In genomic region chr16:2429771-2430663, GRCh38 we compare ENCODE assay signal across 8 cellular contexts. TPM values are rescaled to one million over a fixed set of nuclear protein-coding genes. Genes with fewer than 3 reads are reported as not detected.
DNase-seq lines count a peak whose midpoint lies in the region; ATAC-seq, FAIRE-seq and TF ChIP-seq lines count a peak whose summit lies in the region.

No MANE protein-coding gene starts in this region.

- peak; percentile 89 for FAIRE-seq in keratinocyte (lab: Jason Lieb, UNC)

- no peaks in the 10 kb centered on the region for H3K9me3 ChIP-seq in Caco-2
- H3K9me3 ChIP-seq in keratinocyte (ENCODE audit: control insufficient read depth, low read depth, low read length) = no peaks in the 10 kb centered on the region

- peak overlapping the region; percentile 70 for H3K27ac Mint-ChIP-seq in Caco-2 (ENCODE audit: unreplicated experiment)
- H3K27ac Mint-ChIP-seq in brain = peak overlapping the region; percentile 60 to 93 (median 86)
- no peak overlapping the region for H3K27ac Mint-ChIP-seq in stimulated activated naive B cell treated with anti-CD40 and anti-IgM and Interleukin-4, amounts not matched to agents 10 μg/mL and 1 μg/mL and 100 μg/mL, for 72 hours

- no peaks in the 10 kb centered on the region for H3K9me3 Mint-ChIP-seq in Caco-2 (ENCODE audit: unreplicated experiment)
- H3K9me3 Mint-ChIP-seq in brain = peaks cover 0 to 5% (median 0%) of the 10 kb centered on the region in 5 experiments
- no peaks in the 10 kb centered on the region for H3K9me3 Mint-ChIP-seq in stimulated activated naive B cell treated with anti-CD40 and anti-IgM and Interleukin-4, amounts not matched to agents 10 μg/mL and 1 μg/mL and 100 μg/mL, for 72 hours

- H3K4me2 ChIP-seq in keratinocyte (ENCODE audit: control insufficient read depth, extremely low read depth, insufficient read depth, low read depth, low read length) = peak overlapping the region; percentile 98

- TF ChIP-seq CTCF in Caco-2 (IDR thresholded peaks at IDR 0.05; ENCODE audit: insufficient read depth in 1 of 2, low read depth in 1 of 2, low read length in 1 of 2, severe bottlenecking in 1 of 2, unreplicated experiment in 1 of 2) (no peak), brain (conservative IDR thresholded peaks at IDR 0.05) (peak in 1 of 2 experiments; percentile 25), keratinocyte (optimal IDR thresholded peaks at IDR 0.05 in 1 of 3, IDR thresholded peaks at IDR 0.05 in 1 of 3, conservative IDR thresholded peaks at IDR 0.05 in 1 of 3; ENCODE audit: extremely low read depth in 1 of 3, insufficient read depth in 2 of 3, low read length in 3 of 3) (peak in 2 of 3 experiments; percentile 24 to 60)

- peak overlapping the region; percentile 43 for H3K27ac ChIP-seq in keratinocyte (ENCODE audit: control insufficient read depth, insufficient read depth, low read length)

- intact Hi-C loops in Caco-2 (cut with micrococcal nuclease; ENCODE audit: unreplicated experiment) = loop anchor here (2.0 to 10.0 kb wide), 3 partner anchors 75 to 165 kb away; partner anchors contain the start of genes ABCA3 and RNPS1

- dilution Hi-C loops in keratinocyte (cut with MboI; ENCODE audit: extremely low pct_ligation_motif_present, low sequenced_read_pairs) = no loop called here

- H3K9me1 ChIP-seq in keratinocyte (ENCODE audit: control insufficient read depth, extremely low read depth, insufficient read depth, low read length) = no peaks in the 10 kb centered on the region

- H4K20me1 ChIP-seq in keratinocyte (ENCODE audit: control insufficient read depth, extremely low read depth, insufficient read depth, low read length) = peaks cover 3% of the 10 kb centered on the region

- H3K4me1 ChIP-seq in Caco-2 (peaks cover 15% of the 10 kb centered on the region), keratinocyte (ENCODE audit: control insufficient read depth, extremely low read depth, insufficient read depth, low read length) (peaks cover 12% of the 10 kb centered on the region)

- no peaks in the 10 kb centered on the region for H3K27me3 Mint-ChIP-seq in Caco-2 (ENCODE audit: insufficient read depth, unreplicated experiment)
- peaks cover 6% of the 10 kb centered on the region for H3K27me3 Mint-ChIP-seq in brain
- H3K27me3 Mint-ChIP-seq in stimulated activated naive B cell treated with anti-CD40 and anti-IgM and Interleukin-4, amounts not matched to agents 10 μg/mL and 1 μg/mL and 100 μg/mL, for 72 hours = no peaks in the 10 kb centered on the region

- H2AFZ ChIP-seq in keratinocyte (ENCODE audit: control insufficient read depth, low read length) = peak overlapping the region; percentile 61

- POLR2A ChIA-PET in Caco-2 (lab: Charles Lee) = interaction anchor here (0.6 to 0.8 kb wide), 2 partner anchors 48 to 90 kb away, joined by 3 read pairs; partner anchors contain the start of gene AMDHD2

- no peaks in the 10 kb centered on the region for H3K27me3 ChIP-seq in Caco-2 (replicated peaks; ENCODE audit: control insufficient read depth, insufficient read depth, low read length)
- no peaks in the 10 kb centered on the region for H3K27me3 ChIP-seq in keratinocyte (ENCODE audit: control insufficient read depth, extremely low read depth, insufficient read depth, low read length)

- H3K36me3 ChIP-seq in Caco-2 (ENCODE audit: control insufficient read depth, insufficient read depth, low read length) (no peaks in the 10 kb centered on the region; the same call in 1 of the 2 replicates), keratinocyte (ENCODE audit: control insufficient read depth in 2 of 2, extremely low read depth in 1 of 2, insufficient read depth in 2 of 2, low read length in 2 of 2) (peaks cover 9 to 21% of the 10 kb centered on the region in 2 experiments)

- peak overlapping the region; percentile 90 for H3K4me3 Mint-ChIP-seq in Caco-2 (ENCODE audit: unreplicated experiment)
- H3K4me3 Mint-ChIP-seq in brain = peak overlapping the region; percentile 94 to 98 (median 96)
- H3K4me3 Mint-ChIP-seq in stimulated activated naive B cell treated with anti-CD40 and anti-IgM and Interleukin-4, amounts not matched to agents 10 μg/mL and 1 μg/mL and 100 μg/mL, for 72 hours = peak overlapping the region; percentile 83 to 89

- H3K9ac ChIP-seq in keratinocyte (ENCODE audit: control insufficient read depth, extremely low read depth, insufficient read depth, low read length) = peak overlapping the region; percentile 74

- H3K4me3 ChIP-seq in Caco-2 (ENCODE audit: low read depth, low read length) (peak overlapping the region; percentile 90), keratinocyte (ENCODE audit: control insufficient read depth in 2 of 3, extremely low read depth in 1 of 3, insufficient read depth in 2 of 3, low read depth in 1 of 3, low read length in 3 of 3) (peak overlapping the region; percentile 80 to 90 (median 88))

- ATAC-seq in GM21526 (IDR thresholded peaks at IDR 0.05; ENCODE audit: low FRiP score, unreplicated experiment) = peak; percentile 23
- ATAC-seq in stimulated activated naive B cell treated with anti-CD40 and anti-IgM and Interleukin-4, amounts not matched to agents 10 μg/mL and 1 μg/mL and 100 μg/mL, for 72 hours (replicated peaks) = peak; percentile 2 to 40
- ATAC-seq in HG03565 (IDR thresholded peaks at IDR 0.05; ENCODE audit: unreplicated experiment) = no peak

- peaks cover 57% of the 10 kb centered on the region for H3K36me3 Mint-ChIP-seq in Caco-2 (ENCODE audit: insufficient read depth, unreplicated experiment)
- peaks cover 20% of the 10 kb centered on the region for H3K36me3 Mint-ChIP-seq in brain
- H3K36me3 Mint-ChIP-seq in stimulated activated naive B cell treated with anti-CD40 and anti-IgM and Interleukin-4, amounts not matched to agents 10 μg/mL and 1 μg/mL and 100 μg/mL, for 72 hours = peaks cover 9 to 10% of the 10 kb centered on the region in 2 donors

- peaks cover 28% of the 10 kb centered on the region for H3K79me2 ChIP-seq in keratinocyte (ENCODE audit: control insufficient read depth, insufficient read depth, low read length)

- BruUV-seq in Caco-2 (replicated peaks; lab: Mats Ljungman, UMichigan) = TSS peak; percentile 34

- H3K4me1 Mint-ChIP-seq in Caco-2 (ENCODE audit: low read depth, unreplicated experiment) (peaks cover 21% of the 10 kb centered on the region), brain (peaks cover 36% of the 10 kb centered on the region)
- peaks cover 13 to 18% of the 10 kb centered on the region in 2 donors for H3K4me1 Mint-ChIP-seq in stimulated activated naive B cell treated with anti-CD40 and anti-IgM and Interleukin-4, amounts not matched to agents 10 μg/mL and 1 μg/mL and 100 μg/mL, for 72 hours

- CTCF ChIA-PET in Caco-2 (lab: Charles Lee) = interaction anchor here (0.9 kb wide), 2 partner anchors 30 to 215 kb away, joined by 4 read pairs; partner anchors contain the start of gene PGP

- DNase-seq in Caco-2 (peak in 1 of 2 experiments; percentile 32), NCI-H2227 treated with DMSO at 0.1 percent for 48 hours (lab: John Stamatoyannopoulos, UW) (peak; percentile 9), keratinocyte (ENCODE audit: low read depth, low spot score) (no peak), DMS153 (lab: John Stamatoyannopoulos, UW) (no peak)
- no peak for DNase-seq in stimulated activated naive B cell treated with anti-CD40 and anti-IgM and Interleukin-4, amounts not matched to agents 10 μg/mL and 1 μg/mL and 100 μg/mL, for 72 hours

RNA-seq across cellular contexts. Expression of gene CCNF, which starts 0.8 kb away (rescaled TPM):
- 48.7 and 52.4 TPM in 2 replicates for total RNA-seq in Caco-2 (2022)
- polyA plus RNA-seq in brain (ENCODE audit: insufficient read depth, low read depth, low replicate concordance) (17.3 TPM), keratinocyte (1.3 to 8.3 TPM (median 3.5 TPM) in 3 replicates)
- 0.45 TPM for polyA plus RNA-seq in keratinocyte (2011; ENCODE audit: low read depth)
- polyA plus RNA-seq in keratinocyte (2011; cell fraction: cytosol; rRNA removed) = 1.7 and 2.2 TPM in 2 replicates
- polyA plus RNA-seq in keratinocyte (2011; cell fraction: nucleus; rRNA removed) = 3.4 and 3.8 TPM in 2 replicates
- 1.5 and 8.4 TPM in 2 replicates for polyA plus RNA-seq in keratinocyte (2012; ENCODE audit: low replicate concordance)
- 5.1 to 27.4 TPM (median 15.6 TPM) in 3 replicates for polyA minus RNA-seq in keratinocyte
- polyA minus RNA-seq in keratinocyte (2011; cell fraction: cytosol; rRNA and poly(A)+ RNA removed) = 11.7 TPM
- polyA minus RNA-seq in keratinocyte (2011; cell fraction: nucleus; rRNA and poly(A)+ RNA removed) = 5.3 and 5.7 TPM in 2 replicates

RNA-seq across cellular contexts. Expression of gene TEDC2, which starts 29.9 kb away (rescaled TPM):
- 29.0 and 30.6 TPM in 2 replicates for total RNA-seq in Caco-2 (2022)
- polyA plus RNA-seq in brain (ENCODE audit: insufficient read depth, low read depth, low replicate concordance) (20.4 TPM), keratinocyte (2.4 to 2.8 TPM (median 2.7 TPM) in 3 replicates)
- not detected for polyA plus RNA-seq in keratinocyte (2011; ENCODE audit: low read depth)
- polyA plus RNA-seq in keratinocyte (2011; cell fraction: cytosol; rRNA removed) = 0.92 and 1.9 TPM in 2 replicates
- 3.4 and 3.7 TPM in 2 replicates for polyA plus RNA-seq in keratinocyte (2011; cell fraction: nucleus; rRNA removed)
- 0.56 and 4.8 TPM in 2 replicates for polyA plus RNA-seq in keratinocyte (2012; ENCODE audit: low replicate concordance)
- 1.8 to 7.6 TPM (median 2.3 TPM) in 3 replicates for polyA minus RNA-seq in keratinocyte
- 3.3 TPM for polyA minus RNA-seq in keratinocyte (2011; cell fraction: cytosol; rRNA and poly(A)+ RNA removed)
- polyA minus RNA-seq in keratinocyte (2011; cell fraction: nucleus; rRNA and poly(A)+ RNA removed) = 1.4 and 3.8 TPM in 2 replicates

RNA-seq across cellular contexts. Expression of gene NTN3, which starts 41.1 kb away (rescaled TPM):
- 0.30 and 0.39 TPM in 2 replicates for total RNA-seq in Caco-2 (2022)
- polyA plus RNA-seq in brain (ENCODE audit: insufficient read depth, low read depth, low replicate concordance) (0.58 TPM), keratinocyte (not detected in 3 replicates)
- polyA plus RNA-seq in keratinocyte (2011; ENCODE audit: low read depth) = not detected
- 0.03 TPM in 1 of 2 replicates, not detected in the other for polyA plus RNA-seq in keratinocyte (2011; cell fraction: cytosol; rRNA removed)
- not detected in 2 replicates for polyA plus RNA-seq in keratinocyte (2011; cell fraction: nucleus; rRNA removed)
- polyA plus RNA-seq in keratinocyte (2012; ENCODE audit: low replicate concordance) = not detected in 2 replicates
- not detected in 3 replicates for polyA minus RNA-seq in keratinocyte
- not detected for polyA minus RNA-seq in keratinocyte (2011; cell fraction: cytosol; rRNA and poly(A)+ RNA removed)
- not detected in 2 replicates for polyA minus RNA-seq in keratinocyte (2011; cell fraction: nucleus; rRNA and poly(A)+ RNA removed)

RNA-seq across cellular contexts. Expression of gene TBC1D24, which starts 44.9 kb away (rescaled TPM):
- 20.8 and 22.6 TPM in 2 replicates for total RNA-seq in Caco-2 (2022)
- 23.3 TPM for polyA plus RNA-seq in brain (ENCODE audit: insufficient read depth, low read depth, low replicate concordance)
- polyA plus RNA-seq in keratinocyte = 2.4 to 3.6 TPM (median 3.0 TPM) in 3 replicates
- polyA plus RNA-seq in keratinocyte (2011; ENCODE audit: low read depth) = 0.49 TPM
- 2.9 and 3.1 TPM in 2 replicates for polyA plus RNA-seq in keratinocyte (2011; cell fraction: cytosol; rRNA removed)
- 8.8 and 10.1 TPM in 2 replicates for polyA plus RNA-seq in keratinocyte (2011; cell fraction: nucleus; rRNA removed)
- 1.6 and 4.4 TPM in 2 replicates for polyA plus RNA-seq in keratinocyte (2012; ENCODE audit: low replicate concordance)
- 6.2 to 9.5 TPM (median 7.9 TPM) in 3 replicates for polyA minus RNA-seq in keratinocyte
- polyA minus RNA-seq in keratinocyte (2011; cell fraction: cytosol; rRNA and poly(A)+ RNA removed) = 9.8 TPM
- polyA minus RNA-seq in keratinocyte (2011; cell fraction: nucleus; rRNA and poly(A)+ RNA removed) = 10.2 and 11.2 TPM in 2 replicates

Comparison
In these comparisons a context has a peak if more than half of its experiments do, and no peak if none do; other contexts are left out.
1. CTCF ChIP-seq: peak in keratinocyte (2 of 3); none in Caco-2 (0 of 2).
2. Peak in every context shown above with its lines, with median percentiles within 50 percentile points of each other: H3K4me3 Mint-ChIP-seq.